13 cellular contexts compared by ENCODE assay signal in genomic region chr6:110487968-110488381, GRCh38. TPM values are rescaled to one million over a fixed set of nuclear protein-coding genes. Genes with fewer than 3 reads are reported as not detected.
"Had no signal": no experiment of that assay in that cellular context is flagged by ENCODE, and none has a peak within 500 bp of the region (broad histone marks: within the 10 kb centered on the region; RNA-seq: fewer than 3 reads in every experiment).

No MANE protein-coding gene starts in this region.

RNA-seq across cellular contexts. Expression of gene SLC22A16, which starts 11.6 kb away (rescaled TPM):
- total RNA-seq: dermis blood vessel endothelial cell, epithelial cell of proximal tubule, gastrocnemius medialis, glomerular endothelial cell, left colon, left lobe of liver, left ventricle myocardium inferior, mononuclear cell, mucosa of gallbladder had no signal
- polyA plus RNA-seq: esophagus; liver; mammary epithelial cell; naive thymus-derived CD4-positive, alpha-beta T cell had no signal
